ENCODE assay signal across 12 cellular contexts in the genomic region with DNA sequence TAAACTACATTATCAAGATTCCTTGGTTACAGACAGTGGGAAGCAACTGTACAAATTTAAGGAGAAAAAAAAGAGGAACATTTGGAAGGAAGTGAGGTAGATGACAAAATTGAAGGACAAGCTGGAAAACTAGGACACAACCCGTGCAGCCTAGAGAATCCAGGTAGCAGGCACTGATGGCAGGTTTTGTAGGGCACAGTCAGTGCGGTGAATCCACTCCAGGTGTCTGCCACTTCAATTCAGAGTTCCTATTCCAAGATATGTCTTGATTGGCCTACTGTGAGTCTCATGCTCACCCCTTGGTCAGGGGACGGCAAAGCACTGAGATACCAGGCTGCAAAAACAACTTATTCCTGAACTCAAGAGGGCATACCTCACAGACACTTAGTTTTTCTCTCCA.
"Had no signal": no experiment of that assay in that cellular context is flagged by ENCODE, and none has a peak within 500 bp of the region (broad histone marks: within the 10 kb centered on the region; RNA-seq: fewer than 3 reads in every experiment).

No MANE protein-coding gene starts in this region.

- H3K4me3 Mint-ChIP-seq: activated CD4-positive, alpha-beta memory T cell treated with anti-CD3 and anti-CD28 coated beads, Interleukin-2, amount 10 ng/mL, durations not matched to agents 7 days and 5 days; activated naive CD4-positive, alpha-beta T cell treated with anti-CD3 and anti-CD28 coated beads, Interleukin-2, amount 10 ng/mL, durations not matched to agents 7 days and 5 days; brain; mesothelial cell of epicardium had no signal

- H3K27me3 ChIP-seq: dorsolateral prefrontal cortex, esophagus squamous epithelium, tibial artery, vagina had no signal

- H3K27ac ChIP-seq: esophagus squamous epithelium, vagina had no signal

- H3K36me3 ChIP-seq: esophagus squamous epithelium, tibial artery, vagina had no signal

- H3K36me3 Mint-ChIP-seq: mesothelial cell of epicardium had no signal

- H3K9me3 ChIP-seq: esophagus squamous epithelium, tibial artery, vagina had no signal

- DNase-seq: activated CD4-positive, alpha-beta memory T cell treated with anti-CD3 and anti-CD28 coated beads, Interleukin-2, amount 10 ng/mL, durations not matched to agents 7 days and 5 days; activated naive CD4-positive, alpha-beta T cell treated with anti-CD3 and anti-CD28 coated beads, Interleukin-2, amount 10 ng/mL, durations not matched to agents 7 days and 5 days; amniotic stem cell; dorsolateral prefrontal cortex; esophagus squamous epithelium; foreskin fibroblast; head of caudate nucleus; tibial artery had no signal

- H3K4me3 ChIP-seq: dorsolateral prefrontal cortex, esophagus squamous epithelium, smooth muscle cell, tibial artery, vagina had no signal

- H3K27ac Mint-ChIP-seq: activated CD4-positive, alpha-beta memory T cell treated with anti-CD3 and anti-CD28 coated beads, Interleukin-2, amount 10 ng/mL, durations not matched to agents 7 days and 5 days; activated naive CD4-positive, alpha-beta T cell treated with anti-CD3 and anti-CD28 coated beads, Interleukin-2, amount 10 ng/mL, durations not matched to agents 7 days and 5 days; mesothelial cell of epicardium had no signal

- H3K9me3 Mint-ChIP-seq: activated CD4-positive, alpha-beta memory T cell treated with anti-CD3 and anti-CD28 coated beads, Interleukin-2, amount 10 ng/mL, durations not matched to agents 7 days and 5 days; activated naive CD4-positive, alpha-beta T cell treated with anti-CD3 and anti-CD28 coated beads, Interleukin-2, amount 10 ng/mL, durations not matched to agents 7 days and 5 days; mesothelial cell of epicardium had no signal

- H3K27me3 Mint-ChIP-seq: activated CD4-positive, alpha-beta memory T cell treated with anti-CD3 and anti-CD28 coated beads, Interleukin-2, amount 10 ng/mL, durations not matched to agents 7 days and 5 days; activated naive CD4-positive, alpha-beta T cell treated with anti-CD3 and anti-CD28 coated beads, Interleukin-2, amount 10 ng/mL, durations not matched to agents 7 days and 5 days; brain had no signal
